In genomic region chr16:57648590-57649442, GRCh38 we compare ENCODE assay signal across 8 cellular contexts. TPM values are rescaled to one million over a fixed set of nuclear protein-coding genes. Genes with fewer than 3 reads are reported as not detected.
DNase-seq lines count a peak whose midpoint lies in the region; ATAC-seq, FAIRE-seq and TF ChIP-seq lines count a peak whose summit lies in the region.

No MANE protein-coding gene starts in this region.

- H3K36me3 Mint-ChIP-seq in activated B cell treated with CpG ODN at 0.5 μM for 24 hours (ENCODE audit: low read depth) = no peaks in the 10 kb centered on the region

- peak; percentile 94 for DNase-seq in GM03348 (ENCODE audit: low spot score)
- peak; percentile 29 for DNase-seq in NCI-H2196 treated with DMSO at 0.1 percent for 48 hours (lab: John Stamatoyannopoulos, UW; ENCODE audit: unreplicated experiment)
- DNase-seq in activated B cell treated with CpG ODN at 0.5 μM for 24 hours = peak; percentile 67
- peak; percentile 61 for DNase-seq in bronchial epithelial cell (ENCODE audit: low read depth)
- peak; percentile 76 for DNase-seq in kidney glomerular epithelial cell (lab: John Stamatoyannopoulos, UW)
- peak; percentile 85 for DNase-seq in stimulated activated CD4-positive, alpha-beta T cell treated with anti-CD3 and anti-CD28 coated beads, Interleukin-1b, Interleukin-23, amount 100 ng/mL, for 48 hours

- FAIRE-seq in bronchial epithelial cell (lab: Jason Lieb, UNC) = peak; percentile 55

- intact Hi-C loops in activated B cell treated with CpG ODN at 0.5 μM for 24 hours (cut with micrococcal nuclease) = loop anchor here (1.0 to 5.0 kb wide), 9 partner anchors 48 to 349 kb away; partner anchors contain the start of genes KATNB1 and POLR2C

- no peaks in the 10 kb centered on the region for H3K27me3 ChIP-seq in bronchial epithelial cell (ENCODE audit: control insufficient read depth, insufficient read depth, low read length)

- H3K27ac Mint-ChIP-seq in activated B cell treated with CpG ODN at 0.5 μM for 24 hours = no peak overlapping the region

- ATAC-seq in HG02938 (IDR thresholded peaks at IDR 0.05; ENCODE audit: unreplicated experiment) (peak; percentile 64), activated B cell treated with CpG ODN at 0.5 μM for 24 hours (ENCODE audit: low read depth) (peak; percentile 87), GM18868 (IDR thresholded peaks at IDR 0.05; ENCODE audit: unreplicated experiment) (no peak)

- peaks cover 52% of the 10 kb centered on the region for H3K36me3 ChIP-seq in bronchial epithelial cell (ENCODE audit: control insufficient read depth, insufficient read depth, low read length)

- peaks cover 25% of the 10 kb centered on the region for H3K4me1 Mint-ChIP-seq in activated B cell treated with CpG ODN at 0.5 μM for 24 hours

- H3K4me3 ChIP-seq in bronchial epithelial cell (ENCODE audit: low read depth, low read length) = no peak overlapping the region

- H3K4me3 Mint-ChIP-seq in activated B cell treated with CpG ODN at 0.5 μM for 24 hours = no peak overlapping the region

- POLR2A ChIA-PET in activated B cell treated with CpG ODN at 0.5 μM for 24 hours (lab: Charles Lee) = no interaction called here

- TF ChIP-seq CTCF in activated B cell treated with CpG ODN at 0.5 μM for 24 hours (IDR thresholded peaks at IDR 0.05) (peak; percentile 85), bronchial epithelial cell (IDR thresholded peaks at IDR 0.05; ENCODE audit: insufficient read depth, low read length, severe bottlenecking) (peak; percentile 100)

- H3K9me3 Mint-ChIP-seq in activated B cell treated with CpG ODN at 0.5 μM for 24 hours = no peaks in the 10 kb centered on the region

- peaks cover 2% of the 10 kb centered on the region for H3K27me3 Mint-ChIP-seq in activated B cell treated with CpG ODN at 0.5 μM for 24 hours

- CTCF ChIA-PET in activated B cell treated with CpG ODN at 0.5 μM for 24 hours (lab: Charles Lee) = interaction anchor here (0.7 to 3.3 kb wide), 7 partner anchors 14 to 235 kb away, joined by 3 to 20 read pairs (median 5); no protein-coding TSS in a partner anchor

RNA-seq across cellular contexts. Expression of gene ADGRG3, which starts 19.3 kb away (rescaled TPM):
- total RNA-seq in activated B cell treated with CpG ODN at 0.5 μM for 24 hours = not detected in 2 replicates
- 0.13 TPM in 1 of 2 replicates, not detected in the other for total RNA-seq in bronchial epithelial cell

RNA-seq across cellular contexts. Expression of gene ADGRG1, which starts 20.4 kb away (rescaled TPM):
- 0.13 and 0.15 TPM in 2 replicates for total RNA-seq in activated B cell treated with CpG ODN at 0.5 μM for 24 hours
- total RNA-seq in bronchial epithelial cell = 21.1 and 45.3 TPM in 2 replicates

RNA-seq across cellular contexts. Expression of gene DRC7, which starts 45.8 kb away (rescaled TPM):
- total RNA-seq in activated B cell treated with CpG ODN at 0.5 μM for 24 hours (not detected in 2 replicates), bronchial epithelial cell (not detected in 2 replicates)

Comparison
In these comparisons a context has a peak if more than half of its experiments do, and no peak if none do; other contexts are left out.
1. DNase-seq: peak in every context shown above with its lines; median percentile 94 in GM03348; 85 in stimulated activated CD4-positive, alpha-beta T cell treated with anti-CD3 and anti-CD28 coated beads, Interleukin-1b, Interleukin-23, amount 100 ng/mL, for 48 hours; 76 in kidney glomerular epithelial cell; 67 in activated B cell treated with CpG ODN at 0.5 μM for 24 hours; 61 in bronchial epithelial cell; 29 in NCI-H2196 treated with DMSO at 0.1 percent for 48 hours.
2. RNA of gene ADGRG1, which starts 20.4 kb away (total RNA-seq): 21.1 to 45.3 TPM in bronchial epithelial cell; 0.13 to 0.15 TPM in activated B cell treated with CpG ODN at 0.5 μM for 24 hours; every median in the first group is over 10 times any median in the second.